ENCODE assay signal across 1 cellular context in genomic region chr9:129653819-129654528, GRCh38.
TF ChIP-seq lines count a peak whose summit lies in the region.

No MANE protein-coding gene starts in this region.

TF ChIP-seq in GM23338, 12 proteins besides CTCF, POLR2A, EP300 and RAD21:
- TF ChIP-seq POLR2AphosphoS5 (IDR thresholded peaks at IDR 0.05; ENCODE audit: low read depth) (no peak), STAT1 (IDR thresholded peaks at IDR 0.05; ENCODE audit: unreplicated experiment) (no peak), EZH2phosphoT487 (IDR thresholded peaks at IDR 0.05; ENCODE audit: unreplicated experiment) (no peak), REST (IDR thresholded peaks at IDR 0.05; ENCODE audit: unreplicated experiment) (no peak), ZNF462 (CRISPR knock-in tag; IDR thresholded peaks at IDR 0.05) (no peak), ZNF331 (CRISPR knock-in tag; IDR thresholded peaks at IDR 0.05; ENCODE audit: low read depth) (no peak), ETS1 (IDR thresholded peaks at IDR 0.05) (no peak), CREB1 (CRISPR knock-in tag; IDR thresholded peaks at IDR 0.05; ENCODE audit: low read depth) (no peak), NANOG (IDR thresholded peaks at IDR 0.05; ENCODE audit: borderline replicate concordance) (no peak)
